ENCODE assay signal across 35 cellular contexts in the genomic region with DNA sequence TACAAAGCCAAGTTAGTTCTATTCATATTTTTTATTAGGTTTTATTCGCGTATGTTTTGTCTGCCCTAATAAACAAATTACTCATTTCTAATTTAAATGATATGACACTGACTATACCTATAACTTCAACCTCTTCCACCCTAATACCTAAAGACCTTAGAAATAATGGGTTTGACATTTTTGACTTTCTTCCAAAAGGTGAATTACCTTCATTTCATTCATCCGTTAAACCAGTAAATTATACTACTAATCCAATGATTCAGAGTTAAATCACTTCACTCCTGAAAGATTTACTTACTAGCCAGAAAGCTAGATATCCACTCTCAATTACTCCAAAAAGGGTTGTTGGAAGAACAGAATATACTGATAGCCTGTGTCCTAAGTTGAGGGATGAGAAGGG. TPM values are rescaled to one million over a fixed set of nuclear protein-coding genes. Genes with fewer than 3 reads are reported as not detected.
"Had no signal": no experiment of that assay in that cellular context is flagged by ENCODE, and none has a peak within 500 bp of the region (broad histone marks: within the 10 kb centered on the region; RNA-seq: fewer than 3 reads in every experiment).

No MANE protein-coding gene starts in this region.

- H3K27me3 Mint-ChIP-seq: activated CD4-positive, alpha-beta T cell treated with anti-CD3 and anti-CD28 coated beads, Interleukin-2, amount 10 ng/mL, durations not matched to agents 7 days and 5 days; activated CD8-positive, alpha-beta T cell treated with anti-CD3 and anti-CD28 coated beads for 36 hours; activated naive CD8-positive, alpha-beta T cell treated with anti-CD3 and anti-CD28 coated beads for 36 hours; natural killer cell treated with Interleukin-12 subunit alpha and Interleukin-12 subunit beta and Interleukin-15 and Interleukin-18, amount 100 ng/mL, for 72 hours; T-helper 17 cell had no signal

- H3K27ac ChIP-seq: adrenal gland, body of pancreas, cardiac muscle cell, colonic mucosa, heart left ventricle, lower lobe of right lung, testis, transverse colon had no signal

- H3K4me3 Mint-ChIP-seq: activated CD4-positive, alpha-beta T cell treated with anti-CD3 and anti-CD28 coated beads, Interleukin-2, amount 10 ng/mL, durations not matched to agents 7 days and 5 days; activated CD8-positive, alpha-beta T cell treated with anti-CD3 and anti-CD28 coated beads for 36 hours; activated naive CD4-positive, alpha-beta T cell treated with anti-CD3 and anti-CD28 coated beads for 36 hours; activated naive CD8-positive, alpha-beta T cell treated with anti-CD3 and anti-CD28 coated beads for 36 hours; immature natural killer cell; natural killer cell treated with Interleukin-12 subunit alpha and Interleukin-12 subunit beta and Interleukin-15 and Interleukin-18, amount 100 ng/mL, for 72 hours; T-helper 17 cell had no signal

- DNase-seq: activated CD4-positive, alpha-beta T cell treated with anti-CD3 and anti-CD28 coated beads for 1 hour; activated CD4-positive, alpha-beta T cell treated with anti-CD3 and anti-CD28 coated beads, Interleukin-2, amount 10 ng/mL, durations not matched to agents 7 days and 5 days; activated CD8-positive, alpha-beta T cell treated with anti-CD3 and anti-CD28 coated beads for 36 hours; activated effector memory CD4-positive, alpha-beta T cell treated with Interleukin-2 at 50 U/mL for 16 hours; activated naive CD4-positive, alpha-beta T cell treated with anti-CD3 and anti-CD28 coated beads for 36 hours; activated naive CD8-positive, alpha-beta T cell treated with anti-CD3 and anti-CD28 coated beads for 36 hours; aorta; body of pancreas; cerebellar nuclear complex; colonic mucosa; effector memory CD4-positive, alpha-beta T cell; erythroblast; heart left ventricle; hypothalamus; immature natural killer cell; lower lobe of right lung; mucosa of descending colon; right cardiac atrium; stimulated activated CD4-positive, alpha-beta T cell treated with anti-CD3 and anti-CD28 coated beads, Interleukin-2, amount 100 ng/mL, for 48 hours; stimulated activated naive CD4-positive, alpha-beta T cell treated with Interleukin-2 at 50 U/mL for 16 hours; T-helper 17 cell; T1000; testis; transverse colon had no signal

- H3K4me1 ChIP-seq: colonic mucosa had no signal

- H3K27ac Mint-ChIP-seq: activated CD4-positive, alpha-beta T cell treated with anti-CD3 and anti-CD28 coated beads, Interleukin-2, amount 10 ng/mL, durations not matched to agents 7 days and 5 days; activated CD8-positive, alpha-beta T cell treated with anti-CD3 and anti-CD28 coated beads for 36 hours; activated naive CD4-positive, alpha-beta T cell treated with anti-CD3 and anti-CD28 coated beads for 36 hours; activated naive CD8-positive, alpha-beta T cell treated with anti-CD3 and anti-CD28 coated beads for 36 hours; immature natural killer cell; T-helper 17 cell had no signal

- ATAC-seq: activated CD8-positive, alpha-beta T cell treated with anti-CD3 and anti-CD28 coated beads for 36 hours; body of pancreas; heart left ventricle; lower lobe of right lung; mucosa of descending colon; natural killer cell treated with Interleukin-12 subunit alpha and Interleukin-12 subunit beta and Interleukin-15 and Interleukin-18, amount 100 ng/mL, for 72 hours; right cardiac atrium; T-helper 17 cell had no signal

- H3K4me3 ChIP-seq: adrenal gland, body of pancreas, cardiac muscle cell, colonic mucosa, heart left ventricle, lower lobe of right lung, mucosa of descending colon, testis, transverse colon had no signal

- H3K27me3 ChIP-seq: adrenal gland, body of pancreas, cardiac muscle cell, colonic mucosa, heart left ventricle, testis, transverse colon had no signal

- H3K9me3 ChIP-seq: adrenal gland, body of pancreas, colonic mucosa, heart left ventricle, lower lobe of right lung, mucosa of descending colon, testis, transverse colon had no signal

- H3K9me3 Mint-ChIP-seq: activated CD4-positive, alpha-beta T cell treated with anti-CD3 and anti-CD28 coated beads, Interleukin-2, amount 10 ng/mL, durations not matched to agents 7 days and 5 days; activated CD8-positive, alpha-beta T cell treated with anti-CD3 and anti-CD28 coated beads for 36 hours; activated naive CD4-positive, alpha-beta T cell treated with anti-CD3 and anti-CD28 coated beads for 36 hours; activated naive CD8-positive, alpha-beta T cell treated with anti-CD3 and anti-CD28 coated beads for 36 hours; immature natural killer cell; natural killer cell treated with Interleukin-12 subunit alpha and Interleukin-12 subunit beta and Interleukin-15 and Interleukin-18, amount 100 ng/mL, for 72 hours had no signal

RNA-seq across cellular contexts. Expression of a gene that starts 17.7 kb away (rescaled TPM):
- total RNA-seq: body of pancreas, fibroblast of villous mesenchyme had no signal
- polyA plus RNA-seq: cardiac muscle cell had no signal

RNA-seq across cellular contexts. Expression of a gene that starts 39.3 kb away (rescaled TPM):
- total RNA-seq: activated CD4-positive, alpha-beta T cell treated with anti-CD3 and anti-CD28 coated beads, Interleukin-2, amount 10 ng/mL, durations not matched to agents 7 days and 5 days; activated naive CD4-positive, alpha-beta T cell treated with anti-CD3 and anti-CD28 coated beads for 36 hours; adrenal gland; aorta; body of pancreas; colonic mucosa; dermis microvascular lymphatic vessel endothelial cell; fibroblast of villous mesenchyme; left lobe of liver; lower lobe of right lung; mesenteric fat pad; mucosa of descending colon; myocyte; natural killer cell treated with Interleukin-12 subunit alpha and Interleukin-12 subunit beta and Interleukin-15 and Interleukin-18, amount 100 ng/mL, for 72 hours; omental fat pad; pulmonary artery endothelial cell; right cardiac atrium; skeletal muscle tissue; T-helper 17 cell; transverse colon had no signal
- polyA plus RNA-seq: adrenal gland, aorta, heart left ventricle, immature natural killer cell, right cardiac atrium had no signal
